In genomic region chr16:31002252-31002700, GRCh38 we compare ENCODE assay signal across 26 cellular contexts. TPM values are rescaled to one million over a fixed set of nuclear protein-coding genes. Genes with fewer than 3 reads are reported as not detected.
DNase-seq lines count a peak whose midpoint lies in the region; ATAC-seq, FAIRE-seq and TF ChIP-seq lines count a peak whose summit lies in the region.
"Had no signal": no experiment of that assay in that cellular context is flagged by ENCODE, and none has a peak within 500 bp of the region (broad histone marks: within the 10 kb centered on the region; RNA-seq: fewer than 3 reads in every experiment).

No MANE protein-coding gene starts in this region.

- H3K36me3 Mint-ChIP-seq in osteocyte (ENCODE audit: unreplicated experiment): no peaks in the 10 kb centered on the region
- H3K36me3 Mint-ChIP-seq: naive thymus-derived CD8-positive, alpha-beta T cell had no signal

- H3K27me3 ChIP-seq in bronchial epithelial cell (ENCODE audit: control insufficient read depth, insufficient read depth, low read length) (no peaks in the 10 kb centered on the region), iPS-20b (ENCODE audit: insufficient read depth, low read length) (peaks cover 20% of the 10 kb centered on the region), skeletal muscle tissue (ENCODE audit: control insufficient read depth in 3 of 3, insufficient read depth in 3 of 3, low read length in 3 of 3) (peaks cover 8 to 22% (median 9%) of the 10 kb centered on the region in 3 donors)
- H3K27me3 ChIP-seq: BLaER1 treated with 17β-estradiol and CSF1 and Interleukin-3, amounts not matched to agents 10 nM and 100 nM; brain microvascular endothelial cell; SJSA1; uterus had no signal

- H3K9ac ChIP-seq in iPS-20b (ENCODE audit: low read depth, low read length): peak overlapping the region; percentile 27; the same call in 1 of the 2 replicates
- no peak overlapping the region for H3K9ac ChIP-seq in skeletal muscle tissue (ENCODE audit: low read depth in 1 of 3, low read length in 3 of 3)

- H3K27me3 Mint-ChIP-seq in osteocyte (ENCODE audit: unreplicated experiment): no peaks in the 10 kb centered on the region
- H3K27me3 Mint-ChIP-seq: naive thymus-derived CD8-positive, alpha-beta T cell had no signal

- DNase-seq in bronchial epithelial cell (ENCODE audit: low read depth) (peak; percentile 67), NCI-H2107 (lab: John Stamatoyannopoulos, UW) (no peak), osteocyte (ENCODE audit: extremely low spot score, unreplicated experiment) (no peak), substantia nigra (lab: John Stamatoyannopoulos, UW) (no peak), left cardiac atrium (no peak)
- DNase-seq: activated CD4-positive, alpha-beta T cell treated with anti-CD3 and anti-CD28 coated beads, Interleukin-2, amount 10 ng/mL, durations not matched to agents 24 days and 14 days; activated naive CD4-positive, alpha-beta T cell; activated T-cell treated with anti-CD3 and anti-CD28 coated beads, Interleukin-2, amount 50 U/mL, for 4 hours; brain microvascular endothelial cell; Caco-2; cortex of kidney; DMS79; Kasumi-1; left colon; naive thymus-derived CD8-positive, alpha-beta T cell; NCI-H1048; NCI-H526; T-helper 1 cell; uterus had no signal

- peaks cover 21% of the 10 kb centered on the region for H3K4me1 Mint-ChIP-seq in osteocyte (ENCODE audit: unreplicated experiment)
- H3K4me1 Mint-ChIP-seq: activated CD4-positive, alpha-beta T cell treated with anti-CD3 and anti-CD28 coated beads, Interleukin-2, amount 10 ng/mL, durations not matched to agents 24 days and 14 days had no signal

- CTCF ChIA-PET in HEK293 (lab: Yijun Ruan, JAX): interaction anchor here (1.0 to 1.3 kb wide), 2 partner anchors 18 to 19 kb away, joined by 5 to 10 read pairs; partner anchors contain the start of gene HSD3B7

- no peak overlapping the region for H3K27ac ChIP-seq in HEK293 (ENCODE audit: extremely low read depth, low read depth, low read length)
- no peak overlapping the region for H3K27ac ChIP-seq in iPS-20b (ENCODE audit: low read length)
- peak overlapping the region; percentile 12 for H3K27ac ChIP-seq in skeletal muscle tissue (ENCODE audit: low read depth, low read length)
- H3K27ac ChIP-seq in substantia nigra (ENCODE audit: low read depth, low read length, poor library complexity, severe bottlenecking): no peak overlapping the region
- H3K27ac ChIP-seq: BLaER1 treated with 17β-estradiol and CSF1 and Interleukin-3, amounts not matched to agents 10 nM and 100 nM; brain microvascular endothelial cell; SJSA1; uterus had no signal

- H3K36me3 ChIP-seq in HEK293 (ENCODE audit: control insufficient read depth in 2 of 2, insufficient read depth in 1 of 2, low read length in 2 of 2) (no peaks in the 10 kb centered on the region), bronchial epithelial cell (ENCODE audit: control insufficient read depth, insufficient read depth, low read length) (no peaks in the 10 kb centered on the region), iPS-20b (ENCODE audit: insufficient read depth, low read depth, low read length) (no peaks in the 10 kb centered on the region), skeletal muscle tissue (ENCODE audit: control insufficient read depth in 3 of 3, insufficient read depth in 3 of 3, low read length in 3 of 3) (no peaks in the 10 kb centered on the region)
- H3K36me3 ChIP-seq: BLaER1 treated with 17β-estradiol and CSF1 and Interleukin-3, amounts not matched to agents 10 nM and 100 nM; brain microvascular endothelial cell; heart left ventricle; SJSA1; uterus had no signal

- no peak overlapping the region for H3K4me3 Mint-ChIP-seq in osteocyte (ENCODE audit: unreplicated experiment)
- H3K4me3 Mint-ChIP-seq: activated CD4-positive, alpha-beta T cell treated with anti-CD3 and anti-CD28 coated beads, Interleukin-2, amount 10 ng/mL, durations not matched to agents 24 days and 14 days; activated T-cell treated with anti-CD3 and anti-CD28 coated beads, Interleukin-2, amount 50 U/mL, for 4 hours; naive thymus-derived CD8-positive, alpha-beta T cell had no signal

- H3K4me3 ChIP-seq in HEK293 (ENCODE audit: low read depth, low read length) (no peak overlapping the region), bronchial epithelial cell (ENCODE audit: low read depth, low read length) (no peak overlapping the region), iPS-20b (ENCODE audit: low read length) (no peak overlapping the region), skeletal muscle tissue (ENCODE audit: low read length in 3 of 3) (no peak overlapping the region)
- H3K4me3 ChIP-seq: BLaER1 treated with 17β-estradiol and CSF1 and Interleukin-3, amounts not matched to agents 10 nM and 100 nM; heart left ventricle; SJSA1; uterus had no signal

- no peak for FAIRE-seq in bronchial epithelial cell (lab: Jason Lieb, UNC)
- FAIRE-seq: endometrium had no signal

- no peak overlapping the region for H3K27ac Mint-ChIP-seq in osteocyte (ENCODE audit: unreplicated experiment)
- H3K27ac Mint-ChIP-seq: activated CD4-positive, alpha-beta T cell treated with anti-CD3 and anti-CD28 coated beads, Interleukin-2, amount 10 ng/mL, durations not matched to agents 24 days and 14 days had no signal

- intact Hi-C loops in left cardiac atrium (cut with DNase I): no loop called here

- no peak for ATAC-seq in left cardiac atrium
- ATAC-seq: activated T-cell treated with anti-CD3 and anti-CD28 coated beads, Interleukin-2, amount 50 U/mL, for 4 hours; left colon; naive thymus-derived CD8-positive, alpha-beta T cell had no signal

- H3K4me1 ChIP-seq in HEK293 (ENCODE audit: control insufficient read depth, insufficient read depth, low read length): peaks cover 5% of the 10 kb centered on the region
- peaks cover 5% of the 10 kb centered on the region; the same call in 1 of the 2 replicates for H3K4me1 ChIP-seq in iPS-20b (ENCODE audit: insufficient read depth, low read length)
- peaks cover 4 to 12% (median 10%) of the 10 kb centered on the region in 3 donors for H3K4me1 ChIP-seq in skeletal muscle tissue (ENCODE audit: control insufficient read depth in 3 of 3, insufficient read depth in 3 of 3, low read length in 3 of 3)
- H3K4me1 ChIP-seq: uterus had no signal

- POLR2A ChIA-PET in HEK293 (lab: Yijun Ruan, JAX): interaction anchor here (0.6 to 0.9 kb wide), 2 partner anchors 178 to 1345 kb away, joined by 3 to 4 read pairs; partner anchors contain the start of gene FUS

- no peaks in the 10 kb centered on the region for H3K9me3 Mint-ChIP-seq in osteocyte (ENCODE audit: unreplicated experiment)
- H3K9me3 Mint-ChIP-seq: activated CD4-positive, alpha-beta T cell treated with anti-CD3 and anti-CD28 coated beads, Interleukin-2, amount 10 ng/mL, durations not matched to agents 24 days and 14 days; activated T-cell treated with anti-CD3 and anti-CD28 coated beads, Interleukin-2, amount 50 U/mL, for 4 hours; naive thymus-derived CD8-positive, alpha-beta T cell had no signal

- no peak for TF ChIP-seq CTCF in HEK293 (tag by site-specific recombination; IDR thresholded peaks at IDR 0.05)
- no peak for TF ChIP-seq CTCF in bronchial epithelial cell (IDR thresholded peaks at IDR 0.05; ENCODE audit: insufficient read depth, low read length, severe bottlenecking)
- no peak for TF ChIP-seq CTCF in osteocyte (IDR thresholded peaks at IDR 0.05)

- H3K9me3 ChIP-seq in HEK293 (ENCODE audit: control insufficient read depth, insufficient read depth, low read depth, low read length) (no peaks in the 10 kb centered on the region), iPS-20b (ENCODE audit: insufficient read depth, low read depth, low read length) (no peaks in the 10 kb centered on the region), skeletal muscle tissue (ENCODE audit: control insufficient read depth in 3 of 3, low read length in 3 of 3) (no peaks in the 10 kb centered on the region)
- H3K9me3 ChIP-seq: BLaER1 treated with 17β-estradiol and CSF1 and Interleukin-3, amounts not matched to agents 10 nM and 100 nM; Caco-2; heart left ventricle; SJSA1; uterus had no signal

TF ChIP-seq in HEK293, 187 proteins besides CTCF, POLR2A, EP300 and RAD21:
- TF ChIP-seq ZFHX2 (tag by site-specific recombination; conservative IDR thresholded peaks at IDR 0.05) (peak; percentile 97), ZNF792 (tag by site-specific recombination; IDR thresholded peaks at IDR 0.05) (no peak), EGR2 (tag by site-specific recombination; IDR thresholded peaks at IDR 0.05; ENCODE audit: low read depth) (peak; percentile 98)
TF ChIP-seq in HEK293: peak in this region for 2.

RNA-seq across cellular contexts. Expression of gene STX1B, which starts 8.2 kb away (rescaled TPM):
- total RNA-seq in bronchial epithelial cell (under 0.01 TPM in 1 of 2 replicates, not detected in the other), skeletal muscle tissue (not detected), osteocyte (1.8 and 4.5 TPM in 2 replicates), left cardiac atrium (1 to 10 TPM; 1.1 to 1.2 TPM)

RNA-seq across cellular contexts. Expression of gene HSD3B7, which starts 17.3 kb away (rescaled TPM):
- total RNA-seq in bronchial epithelial cell (5.1 and 8.2 TPM in 2 replicates), skeletal muscle tissue (12.5 TPM), osteocyte (7.5 and 7.6 TPM in 2 replicates), left cardiac atrium (1 to 10 TPM; 9.8 to 10.0 TPM)

RNA-seq across cellular contexts. Expression of gene STX4, which starts 31.1 kb away (rescaled TPM):
- 14.7 and 18.7 TPM in 2 replicates for total RNA-seq in bronchial epithelial cell
- 19.3 TPM for total RNA-seq in skeletal muscle tissue
- total RNA-seq in osteocyte: 51.8 and 53.4 TPM in 2 replicates
- 10 to 100 TPM; 45.8 to 53.4 TPM for total RNA-seq in left cardiac atrium

RNA-seq across cellular contexts. Expression of gene SETD1A, which starts 44.7 kb away (rescaled TPM):
- total RNA-seq in bronchial epithelial cell (1.3 TPM in 2 replicates), skeletal muscle tissue (3.7 TPM), osteocyte (20.1 and 22.6 TPM in 2 replicates), left cardiac atrium (10 to 100 TPM in 1 of 2 donors, 1 to 10 TPM in 1; 9.2 to 10.9 TPM)

RNA-seq across cellular contexts. Expression of gene ORAI3, which starts 53.4 kb away (rescaled TPM):
- total RNA-seq in bronchial epithelial cell (16.6 and 17.5 TPM in 2 replicates), skeletal muscle tissue (9.4 TPM), osteocyte (25.2 and 30.0 TPM in 2 replicates), left cardiac atrium (10 to 100 TPM in 1 of 2 donors, 1 to 10 TPM in 1; 8.8 to 14.2 TPM)
